Comparison of ENCODE assay signal across 24 cellular contexts in genomic region chr16:3001316-3001715, GRCh38. TPM values are rescaled to one million over a fixed set of nuclear protein-coding genes. Genes with fewer than 3 reads are reported as not detected.
"Had no signal": no experiment of that assay in that cellular context is flagged by ENCODE, and none has a peak within 500 bp of the region (broad histone marks: within the 10 kb centered on the region; RNA-seq: fewer than 3 reads in every experiment).

No MANE protein-coding gene starts in this region.

- H3K4me3 Mint-ChIP-seq: effector memory CD8-positive, alpha-beta T cell; memory B cell; natural killer cell treated with Interleukin-12 subunit alpha and Interleukin-12 subunit beta and Interleukin-15 and Interleukin-18, amount 100 ng/mL, for 72 hours had no signal

- ATAC-seq: effector memory CD8-positive, alpha-beta T cell; gastroesophageal sphincter; left cardiac atrium; lower lobe of right lung; natural killer cell treated with Interleukin-12 subunit alpha and Interleukin-12 subunit beta and Interleukin-15 and Interleukin-18, amount 100 ng/mL, for 72 hours had no signal

- H3K36me3 Mint-ChIP-seq: memory B cell; natural killer cell treated with Interleukin-12 subunit alpha and Interleukin-12 subunit beta and Interleukin-15 and Interleukin-18, amount 100 ng/mL, for 72 hours had no signal

- H3K9me3 ChIP-seq: esophagus squamous epithelium, gastroesophageal sphincter, left ventricle myocardium inferior, lower lobe of right lung, neutrophil, right atrium auricular region, sigmoid colon, stomach, thoracic aorta, transverse colon had no signal

- H3K27me3 Mint-ChIP-seq: natural killer cell treated with Interleukin-12 subunit alpha and Interleukin-12 subunit beta and Interleukin-15 and Interleukin-18, amount 100 ng/mL, for 72 hours had no signal

- H3K9me3 Mint-ChIP-seq: effector memory CD8-positive, alpha-beta T cell; memory B cell; natural killer cell treated with Interleukin-12 subunit alpha and Interleukin-12 subunit beta and Interleukin-15 and Interleukin-18, amount 100 ng/mL, for 72 hours had no signal

- H3K36me3 ChIP-seq: esophagus squamous epithelium, gastroesophageal sphincter, left ventricle myocardium inferior, lower lobe of right lung, right atrium auricular region, sigmoid colon, stomach, thoracic aorta, transverse colon had no signal

- H3K27ac ChIP-seq: esophagus squamous epithelium, gastroesophageal sphincter, left ventricle myocardium inferior, lower lobe of right lung, neutrophil, right atrium auricular region, sigmoid colon, skin epidermis, stomach, thoracic aorta, transverse colon had no signal

- H3K27ac Mint-ChIP-seq: effector memory CD8-positive, alpha-beta T cell; memory B cell; natural killer cell treated with Interleukin-12 subunit alpha and Interleukin-12 subunit beta and Interleukin-15 and Interleukin-18, amount 100 ng/mL, for 72 hours had no signal

- H3K4me3 ChIP-seq: esophagus squamous epithelium, gastroesophageal sphincter, left ventricle myocardium inferior, lower lobe of right lung, right atrium auricular region, sigmoid colon, skin epidermis, stomach, thoracic aorta, transverse colon had no signal

- H3K27me3 ChIP-seq: neutrophil had no signal

- DNase-seq: effector memory CD8-positive, alpha-beta T cell; esophagus squamous epithelium; foreskin fibroblast; glutamatergic neuron; kidney; left cardiac atrium; left ventricle myocardium inferior; lower lobe of right lung; midbrain; posterior cingulate gyrus; sigmoid colon; stimulated activated naive CD4-positive, alpha-beta T cell; stomach; substantia nigra; transverse colon had no signal

RNA-seq across cellular contexts. Expression of gene CLDN9, which starts 11.4 kb away (rescaled TPM):
- total RNA-seq: esophagus squamous epithelium, osteocyte, sigmoid colon, stomach had no signal

RNA-seq across cellular contexts. Expression of gene CLDN6, which starts 16.7 kb away (rescaled TPM):
- total RNA-seq: esophagus squamous epithelium; gastroesophageal sphincter; left cardiac atrium; left ventricle myocardium inferior; lower lobe of right lung; natural killer cell treated with Interleukin-12 subunit alpha and Interleukin-12 subunit beta and Interleukin-15 and Interleukin-18, amount 100 ng/mL, for 72 hours; right atrium auricular region; sigmoid colon; stomach; thoracic aorta; transverse colon; ureter had no signal
- polyA plus RNA-seq: sigmoid colon, stomach had no signal
